Comparison of ENCODE assay signal across 8 cellular contexts in genomic region chr6:44128020-44128917, GRCh38. TPM values are rescaled to one million over a fixed set of nuclear protein-coding genes. Genes with fewer than 3 reads are reported as not detected.
DNase-seq lines count a peak whose midpoint lies in the region; ATAC-seq and TF ChIP-seq lines count a peak whose summit lies in the region.

No MANE protein-coding gene starts in this region.

- H3K27me3 ChIP-seq in muscle layer of duodenum (ENCODE audit: low read depth, low read length) = no peaks in the 10 kb centered on the region

- no peaks in the 10 kb centered on the region for H3K36me3 ChIP-seq in muscle layer of duodenum (ENCODE audit: control insufficient read depth in 1 of 2, insufficient read depth in 2 of 2, low read length in 2 of 2)

- no peaks in the 10 kb centered on the region for H3K9me3 ChIP-seq in muscle layer of duodenum (ENCODE audit: control insufficient read depth in 1 of 2, low read length in 2 of 2)

- peak overlapping the region; percentile 47 to 97 for H3K4me3 ChIP-seq in muscle layer of duodenum (ENCODE audit: low read depth in 1 of 2, low read length in 2 of 2)

- H3K4me1 ChIP-seq in muscle layer of duodenum (ENCODE audit: control insufficient read depth in 1 of 2, insufficient read depth in 2 of 2, low read length in 2 of 2) = peaks cover 8 to 38% of the 10 kb centered on the region in 2 donors

- DNase-seq in DMS 273 (lab: John Stamatoyannopoulos, UW; ENCODE audit: unreplicated experiment) (peak; percentile 58), DMS 273 treated with DMSO at 0.1 percent for 48 hours (lab: John Stamatoyannopoulos, UW) (no peak), erythroblast (lab: John Stamatoyannopoulos, UW) (peak; percentile 73 to 77), ureter (ENCODE audit: low spot score) (peak; percentile 61)

- ATAC-seq in HG03175 (IDR thresholded peaks at IDR 0.05; ENCODE audit: unreplicated experiment) = peak; percentile 39
- ATAC-seq in HG03039 (IDR thresholded peaks at IDR 0.05; ENCODE audit: unreplicated experiment) = no peak

- H3K27ac ChIP-seq in VCaP (peak overlapping the region; percentile 90), muscle layer of duodenum (ENCODE audit: low read length) (no peak overlapping the region)

- no peak for TF ChIP-seq POLR2A in erythroblast (IDR thresholded peaks at IDR 0.05; ENCODE audit: low read length)

- peak; percentile 31 for TF ChIP-seq CTCF in VCaP (conservative IDR thresholded peaks at IDR 0.05)

RNA-seq across cellular contexts. Expression of gene TMEM63B, which starts 0.9 kb away (rescaled TPM):
- total RNA-seq in ureter = 32.7 TPM

RNA-seq across cellular contexts. Expression of gene MRPL14, which starts 1.0 kb away (rescaled TPM):
- total RNA-seq in ureter = 30.4 TPM

RNA-seq across cellular contexts. Expression of gene CAPN11, which starts 30.4 kb away (rescaled TPM):
- 2.1 TPM for total RNA-seq in ureter
